ENCODE assay signal across 1 cellular context in the genomic region with DNA sequence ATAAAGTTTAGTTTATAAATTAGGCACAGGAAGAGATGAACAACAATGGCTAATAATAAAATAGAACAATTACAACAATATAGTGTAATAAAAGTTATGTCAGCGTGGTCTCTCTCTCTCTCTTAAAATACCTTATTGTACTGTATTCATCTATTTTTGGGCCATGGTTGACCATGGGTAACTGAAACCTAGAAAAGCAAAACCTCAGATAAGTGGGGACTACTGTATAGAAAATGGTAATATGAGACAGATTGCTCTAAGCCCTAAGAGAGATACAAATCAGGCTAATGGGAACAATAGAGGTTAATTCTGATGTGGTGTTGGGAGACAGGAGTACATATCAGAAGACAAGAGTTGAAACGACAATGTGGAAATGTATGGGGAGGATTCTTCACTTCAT.
A peak's percentile ranks its signal among the peaks of the same experiment; 100 is the strongest.
TF ChIP-seq lines count a peak whose summit lies in the region.

No MANE protein-coding gene starts in this region.

TF ChIP-seq in GM12878, 131 proteins besides CTCF, POLR2A, EP300 and RAD21 (continued from another document):
- TF ChIP-seq, protein P1, sequence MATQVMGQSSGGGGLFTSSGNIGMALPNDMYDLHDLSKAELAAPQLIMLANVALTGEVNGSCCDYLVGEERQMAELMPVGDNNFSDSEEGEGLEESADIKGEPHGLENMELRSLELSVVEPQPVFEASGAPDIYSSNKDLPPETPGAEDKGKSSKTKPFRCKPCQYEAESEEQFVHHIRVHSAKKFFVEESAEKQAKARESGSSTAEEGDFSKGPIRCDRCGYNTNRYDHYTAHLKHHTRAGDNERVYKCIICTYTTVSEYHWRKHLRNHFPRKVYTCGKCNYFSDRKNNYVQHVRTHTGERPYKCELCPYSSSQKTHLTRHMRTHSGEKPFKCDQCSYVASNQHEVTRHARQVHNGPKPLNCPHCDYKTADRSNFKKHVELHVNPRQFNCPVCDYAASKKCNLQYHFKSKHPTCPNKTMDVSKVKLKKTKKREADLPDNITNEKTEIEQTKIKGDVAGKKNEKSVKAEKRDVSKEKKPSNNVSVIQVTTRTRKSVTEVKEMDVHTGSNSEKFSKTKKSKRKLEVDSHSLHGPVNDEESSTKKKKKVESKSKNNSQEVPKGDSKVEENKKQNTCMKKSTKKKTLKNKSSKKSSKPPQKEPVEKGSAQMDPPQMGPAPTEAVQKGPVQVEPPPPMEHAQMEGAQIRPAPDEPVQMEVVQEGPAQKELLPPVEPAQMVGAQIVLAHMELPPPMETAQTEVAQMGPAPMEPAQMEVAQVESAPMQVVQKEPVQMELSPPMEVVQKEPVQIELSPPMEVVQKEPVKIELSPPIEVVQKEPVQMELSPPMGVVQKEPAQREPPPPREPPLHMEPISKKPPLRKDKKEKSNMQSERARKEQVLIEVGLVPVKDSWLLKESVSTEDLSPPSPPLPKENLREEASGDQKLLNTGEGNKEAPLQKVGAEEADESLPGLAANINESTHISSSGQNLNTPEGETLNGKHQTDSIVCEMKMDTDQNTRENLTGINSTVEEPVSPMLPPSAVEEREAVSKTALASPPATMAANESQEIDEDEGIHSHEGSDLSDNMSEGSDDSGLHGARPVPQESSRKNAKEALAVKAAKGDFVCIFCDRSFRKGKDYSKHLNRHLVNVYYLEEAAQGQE (IDR thresholded peaks at IDR 0.05; ENCODE audit: low read depth, low read length) = no peak
- peak; percentile 44 to 49; a peak in 1 of 4 replicates for TF ChIP-seq BHLHE40 (IDR thresholded peaks at IDR 0.05; ENCODE audit: borderline replicate concordance in 1 of 2, low read depth in 2 of 2, low read length in 1 of 2)
- peak; percentile 98 for TF ChIP-seq MEF2A (IDR thresholded peaks at IDR 0.05; ENCODE audit: insufficient read depth, low read depth, low read length)
- no peak for TF ChIP-seq SMARCA5 (IDR thresholded peaks at IDR 0.05)
- peak; percentile 96 for TF ChIP-seq RUNX3 (IDR thresholded peaks at IDR 0.05; ENCODE audit: low read length)
- peak; percentile 69; the same call in 1 of the 2 replicates for TF ChIP-seq MTA3 (IDR thresholded peaks at IDR 0.05; ENCODE audit: borderline replicate concordance, low read length)
- TF ChIP-seq SMAD1 (IDR thresholded peaks at IDR 0.05; ENCODE audit: low read depth, partially characterized antibody) = no peak
- TF ChIP-seq ATF7 (IDR thresholded peaks at IDR 0.05; ENCODE audit: low read depth) = 0 out of 2 replicates have a peak, but pooled peaks have one; percentile 33
- peak; percentile 22; the same call in 1 of the 2 replicates for TF ChIP-seq CREM (IDR thresholded peaks at IDR 0.05; ENCODE audit: low read depth)
- TF ChIP-seq PAX8 (IDR thresholded peaks at IDR 0.05) = no peak
- TF ChIP-seq ZBED1 (IDR thresholded peaks at IDR 0.05; ENCODE audit: borderline replicate concordance) = peak; percentile 54; the same call in 1 of the 2 replicates
- peak; percentile 81; the same call in 1 of the 2 replicates for TF ChIP-seq TBL1XR1 (IDR thresholded peaks at IDR 0.05; ENCODE audit: low read depth, low read length)
- TF ChIP-seq NR2C1 (IDR thresholded peaks at IDR 0.05) = no peak
- 0 out of 2 replicates have a peak, but pooled peaks have one; percentile 44 for TF ChIP-seq BCL11A (IDR thresholded peaks at IDR 0.05; ENCODE audit: low read depth, low read length)
- TF ChIP-seq, protein P2, sequence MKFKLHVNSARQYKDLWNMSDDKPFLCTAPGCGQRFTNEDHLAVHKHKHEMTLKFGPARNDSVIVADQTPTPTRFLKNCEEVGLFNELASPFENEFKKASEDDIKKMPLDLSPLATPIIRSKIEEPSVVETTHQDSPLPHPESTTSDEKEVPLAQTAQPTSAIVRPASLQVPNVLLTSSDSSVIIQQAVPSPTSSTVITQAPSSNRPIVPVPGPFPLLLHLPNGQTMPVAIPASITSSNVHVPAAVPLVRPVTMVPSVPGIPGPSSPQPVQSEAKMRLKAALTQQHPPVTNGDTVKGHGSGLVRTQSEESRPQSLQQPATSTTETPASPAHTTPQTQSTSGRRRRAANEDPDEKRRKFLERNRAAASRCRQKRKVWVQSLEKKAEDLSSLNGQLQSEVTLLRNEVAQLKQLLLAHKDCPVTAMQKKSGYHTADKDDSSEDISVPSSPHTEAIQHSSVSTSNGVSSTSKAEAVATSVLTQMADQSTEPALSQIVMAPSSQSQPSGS (IDR thresholded peaks at IDR 0.05; ENCODE audit: low read length) = peak; percentile 77
